33 cellular contexts compared by ENCODE assay signal in the genomic region with DNA sequence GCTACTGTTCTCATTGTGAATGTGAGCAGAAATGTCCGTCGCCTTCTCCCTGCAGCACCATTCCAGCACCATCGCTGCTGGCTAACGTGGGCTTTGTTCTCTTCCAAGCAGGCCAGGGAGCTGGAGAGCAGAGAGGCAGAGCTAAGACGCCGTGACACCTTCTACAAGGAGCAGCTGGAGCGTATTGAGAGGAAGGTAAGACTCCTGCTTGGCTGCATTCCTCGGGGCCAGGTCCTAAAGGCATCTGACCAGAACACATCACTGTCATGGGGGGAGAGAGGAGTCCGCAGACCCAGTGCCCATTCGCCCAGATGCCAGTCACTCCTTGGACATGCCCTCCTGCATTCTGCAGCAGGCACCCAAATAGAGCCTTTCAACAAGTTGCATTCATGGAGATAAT.
DNase-seq lines count a peak whose midpoint lies in the region; ATAC-seq and TF ChIP-seq lines count a peak whose summit lies in the region.
"Had no signal": no experiment of that assay in that cellular context is flagged by ENCODE, and none has a peak within 500 bp of the region (broad histone marks: within the 10 kb centered on the region; RNA-seq: fewer than 3 reads in every experiment).

No MANE protein-coding gene starts in this region.

- no peak for TF ChIP-seq CTCF in neural progenitor cell (IDR thresholded peaks at IDR 0.05)

- H3K36me3 ChIP-seq in neural progenitor cell, result no peaks in the 10 kb centered on the region
- H3K36me3 ChIP-seq: gastroesophageal sphincter, neutrophil, tibial artery had no signal

- H4K20me1 ChIP-seq in neural progenitor cell (ENCODE audit: low read depth), result no peaks in the 10 kb centered on the region

- peak overlapping the region; percentile 48 for H3K27ac Mint-ChIP-seq in neural progenitor cell
- H3K27ac Mint-ChIP-seq: activated T-helper 2 cell treated with anti-CD3 and anti-CD28 coated beads, Interferon-gamma antibody, Interleukin-2, Interleukin-4, amounts not matched to agents 10 μg/mL and 5 μg/mL and 100 μg/mL, durations not matched to agents 14 hours and 24 hours and 36 hours; memory B cell; progenitor cell of endocrine pancreas had no signal

- peak overlapping the region; percentile 25 for H3K4me3 Mint-ChIP-seq in neural progenitor cell
- H3K4me3 Mint-ChIP-seq: brain, memory B cell had no signal

- no peak overlapping the region for H3K4me3 ChIP-seq in neural progenitor cell
- H3K4me3 ChIP-seq: dorsolateral prefrontal cortex, gastroesophageal sphincter, hepatocyte, tibial artery had no signal

- no peaks in the 10 kb centered on the region for H3K79me2 ChIP-seq in neural progenitor cell (ENCODE audit: low read depth)
- H3K79me2 ChIP-seq: hepatocyte had no signal

- no peak for ATAC-seq in HG03565 (IDR thresholded peaks at IDR 0.05; ENCODE audit: unreplicated experiment)
- ATAC-seq: activated CD4-positive, CD25-positive, alpha-beta regulatory T cell treated with anti-CD3 and anti-CD28 coated beads, Interleukin-2, amount 50 U/mL, for 24 hours; gastroesophageal sphincter; left lobe of liver; PC-3; sciatic nerve had no signal

- no peak overlapping the region for H3K9ac ChIP-seq in neural progenitor cell
- H3K9ac ChIP-seq: SK-N-SH had no signal

- H3K4me1 ChIP-seq in neural progenitor cell, result peaks cover 53% of the 10 kb centered on the region

- H3K27me3 ChIP-seq in neural progenitor cell, result no peaks in the 10 kb centered on the region
- H3K27me3 ChIP-seq: dorsolateral prefrontal cortex, gastroesophageal sphincter, hepatocyte, neutrophil, tibial artery had no signal

- H3K4me1 Mint-ChIP-seq in neural progenitor cell, result peaks cover 61% of the 10 kb centered on the region
- H3K4me1 Mint-ChIP-seq: memory B cell had no signal

- no peak overlapping the region for H2AFZ ChIP-seq in neural progenitor cell (replicated peaks)
- H2AFZ ChIP-seq: hepatocyte had no signal

- no peaks in the 10 kb centered on the region for H3K36me3 Mint-ChIP-seq in neural progenitor cell

- peak; percentile 38 for DNase-seq in NCI-H748 (lab: John Stamatoyannopoulos, UW; ENCODE audit: unreplicated experiment)
- DNase-seq in NCI-H748 treated with DMSO at 0.1 percent for 48 hours (lab: John Stamatoyannopoulos, UW), result no peak
- peak; percentile 47 for DNase-seq in ecto neural progenitor cell (ENCODE audit: low spot score)
- DNase-seq in neural progenitor cell (ENCODE audit: low spot score), result peak; percentile 68
- DNase-seq in H4 (ENCODE audit: low spot score), result no peak
- DNase-seq in ureter (ENCODE audit: low spot score), result no peak
- no peak for DNase-seq in DMS153 (lab: John Stamatoyannopoulos, UW)
- DNase-seq: activated naive CD4-positive, alpha-beta T cell treated with anti-CD3 and anti-CD28 coated beads, Interleukin-2, amount 50 U/mL, for 16 hours; amniotic stem cell; cerebellar nuclear complex; dorsolateral prefrontal cortex; GF-D8; KBM-7; NCI-H1105; NCI-H1930; NCI-H524; PC-3; SK-N-SH; stimulated activated CD4-positive, alpha-beta T cell treated with anti-CD3 and anti-CD28 coated beads, Interleukin-12 subunit alpha, Interleukin-12 subunit beta, amount 100 ng/mL, for 4 hours; stimulated activated CD4-positive, alpha-beta T cell treated with anti-CD3 and anti-CD28 coated beads, Interleukin-2, amount 100 ng/mL, for 48 hours; tibial artery had no signal

- peaks cover 37% of the 10 kb centered on the region for H3F3A ChIP-seq in neural progenitor cell (ENCODE audit: low read depth)

- no peaks in the 10 kb centered on the region for H3K9me3 ChIP-seq in neural progenitor cell (ENCODE audit: low read depth)
- H3K9me3 ChIP-seq: gastroesophageal sphincter, neutrophil, SK-N-SH, tibial artery had no signal

- H3K27me3 Mint-ChIP-seq in neural progenitor cell (ENCODE audit: insufficient read depth, low read depth), result peaks cover 3% of the 10 kb centered on the region
- H3K27me3 Mint-ChIP-seq: brain, memory B cell, progenitor cell of endocrine pancreas had no signal

- peak overlapping the region; percentile 64 for H3K4me2 ChIP-seq in neural progenitor cell
- H3K4me2 ChIP-seq: hepatocyte, SK-N-SH had no signal

- H3K9me3 Mint-ChIP-seq in neural progenitor cell, result no peaks in the 10 kb centered on the region
- H3K9me3 Mint-ChIP-seq: activated T-helper 2 cell treated with anti-CD3 and anti-CD28 coated beads, Interferon-gamma antibody, Interleukin-2, Interleukin-4, amounts not matched to agents 10 μg/mL and 5 μg/mL and 100 μg/mL, durations not matched to agents 14 hours and 24 hours and 36 hours; brain; memory B cell had no signal

- peak overlapping the region; percentile 76 for H3K27ac ChIP-seq in neural progenitor cell
- H3K27ac ChIP-seq: C4-2B, dorsolateral prefrontal cortex, gastroesophageal sphincter, hepatocyte, neutrophil, tibial artery had no signal

Comparison
In these comparisons a context has a peak if more than half of its experiments do, and no peak if none do; other contexts are left out.
1. DNase-seq: peak in NCI-H748 (single experiment), ecto neural progenitor cell (single experiment) and neural progenitor cell (single experiment); none in NCI-H748 treated with DMSO at 0.1 percent for 48 hours (single experiment), H4 (single experiment), ureter (single experiment) and DMS153 (single experiment).